Comparison of ENCODE assay signal across 17 cellular contexts in the genomic region with DNA sequence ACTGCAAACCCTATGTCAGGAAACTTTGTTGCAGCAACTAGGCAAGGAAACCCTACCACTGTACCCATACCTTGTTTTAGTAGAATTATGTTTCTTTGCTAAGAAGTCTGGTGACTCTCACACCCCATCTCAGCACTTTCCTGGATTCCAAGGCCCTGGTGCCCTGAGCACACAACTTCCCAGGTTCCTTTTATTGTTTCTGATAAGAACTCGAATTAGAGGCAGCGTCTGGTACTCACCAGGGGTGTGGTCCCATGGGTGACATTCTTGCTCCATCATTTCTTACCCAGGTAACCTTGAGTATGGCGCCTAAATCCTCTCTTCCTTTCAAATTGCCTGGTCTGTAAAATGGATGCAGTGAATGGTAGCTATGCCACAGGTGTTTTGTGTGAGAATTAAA. TPM values are rescaled to one million over a fixed set of nuclear protein-coding genes. Genes with fewer than 3 reads are reported as not detected.
DNase-seq lines count a peak whose midpoint lies in the region; ATAC-seq, FAIRE-seq and TF ChIP-seq lines count a peak whose summit lies in the region.
"Had no signal": no experiment of that assay in that cellular context is flagged by ENCODE, and none has a peak within 500 bp of the region (broad histone marks: within the 10 kb centered on the region; RNA-seq: fewer than 3 reads in every experiment).

No MANE protein-coding gene starts in this region.

- no peak for ATAC-seq in GM23338
- ATAC-seq in K562: peak; percentile 5
- ATAC-seq in left colon: peak; percentile 75
- ATAC-seq in stimulated activated effector memory CD8-positive, alpha-beta T cell treated with anti-CD3 and anti-CD28 coated beads, Interleukin-12 subunit alpha, Interleukin-12 subunit beta, amount 100 ng/mL, for 72 hours: no peak
- ATAC-seq in HG02870 (IDR thresholded peaks at IDR 0.05; ENCODE audit: unreplicated experiment): no peak

- H3F3A ChIP-seq in GM23338 (replicated peaks; ENCODE audit: low read depth): no peaks in the 10 kb centered on the region

- H3K9me3 ChIP-seq in K562 (replicated peaks; ENCODE audit: control insufficient read depth, insufficient read depth, low read depth, low read length) (no peaks in the 10 kb centered on the region), Karpas-422 (ENCODE audit: low read length) (no peaks in the 10 kb centered on the region)

- intact Hi-C loops in K562 (cut with micrococcal nuclease): loop anchor here (5.0 kb wide), 1 partner anchor 222 kb away; no protein-coding TSS in a partner anchor
- intact Hi-C loops in left colon (cut with DNase I, micrococcal nuclease): no loop called here

- POLR2A ChIA-PET in K562 (lab: Yijun Ruan, JAX): interaction anchor here (0.7 to 1.6 kb wide), 6 partner anchors 10 to 225 kb away, joined by 3 to 4 read pairs (median 3); no protein-coding TSS in a partner anchor

- H3K27ac ChIP-seq in GM23338 (ENCODE audit: low read depth): no peak overlapping the region
- peak overlapping the region; percentile 16; the same call in 1 of the 3 replicates for H3K27ac ChIP-seq in K562 (ENCODE audit: extremely low read depth, low read depth, low read length)
- H3K27ac ChIP-seq in Karpas-422 (ENCODE audit: low read length): no peak overlapping the region

- TF ChIP-seq POLR2A in K562 (conservative IDR thresholded peaks at IDR 0.05): no peak; the same call in 1 of the 2 replicates

- H3K9ac ChIP-seq in K562 (ENCODE audit: insufficient read depth in 1 of 2, low read depth in 2 of 2, low read length in 2 of 2) (no peak overlapping the region), Karpas-422 (ENCODE audit: low read length) (no peak overlapping the region)

- no peak overlapping the region for H3K4me3 Mint-ChIP-seq in GM23338
- H3K4me3 Mint-ChIP-seq in stimulated activated effector memory CD8-positive, alpha-beta T cell treated with anti-CD3 and anti-CD28 coated beads, Interleukin-12 subunit alpha, Interleukin-12 subunit beta, amount 100 ng/mL, for 72 hours: no peak overlapping the region
- H3K4me3 Mint-ChIP-seq: B cell; CD4-positive, alpha-beta T cell; IgD-negative memory B cell had no signal

- no peaks in the 10 kb centered on the region for H3K9me1 ChIP-seq in K562 (ENCODE audit: control insufficient read depth, insufficient read depth, low read length)

- 0 out of 2 replicates have a peak overlapping the region, but pooled peaks have one; percentile 32 for H3K4me2 ChIP-seq in GM23338
- no peak overlapping the region for H3K4me2 ChIP-seq in K562 (ENCODE audit: insufficient read depth, low read length)
- no peak overlapping the region for H3K4me2 ChIP-seq in Karpas-422 (ENCODE audit: low read depth, low read length, poor library complexity, severe bottlenecking)

- no peak overlapping the region for H3K4me3 ChIP-seq in GM23338
- no peak overlapping the region for H3K4me3 ChIP-seq in K562
- no peak overlapping the region for H3K4me3 ChIP-seq in Karpas-422 (ENCODE audit: low read length)

- in situ Hi-C loops in K562 (cut with MboI): loop anchor here (10.0 kb wide), 1 partner anchor 210 kb away; no protein-coding TSS in a partner anchor

- TF ChIP-seq RAD21 in K562 (CRISPR knock-in tag; conservative IDR thresholded peaks at IDR 0.05 in 1 of 2, IDR thresholded peaks at IDR 0.05 in 1 of 2): no peak

- H2AFZ ChIP-seq in GM23338 (no peak overlapping the region), K562 (ENCODE audit: low read depth, low read length) (no peak overlapping the region), Karpas-422 (ENCODE audit: low read length) (no peak overlapping the region)

- BruUV-seq in K562 (replicated peaks; lab: Mats Ljungman, UMichigan): no TSS peak

- 59% methylated on average over 3 of the region's 3 CpGs for WGBS in K562 (ENCODE audit: insufficient coverage, low coverage, missing lambda C conversion rate)

- H3K79me2 ChIP-seq in GM23338 (replicated peaks; ENCODE audit: insufficient read depth) (no peaks in the 10 kb centered on the region), K562 (ENCODE audit: control insufficient read depth, insufficient read depth, low read length) (peaks cover 9% of the 10 kb centered on the region; the same call in 1 of the 3 replicates), Karpas-422 (ENCODE audit: low read length) (no peaks in the 10 kb centered on the region)

- FAIRE-seq in K562 (lab: Jason Lieb, UNC): no peak
- FAIRE-seq: A204.1, G401.6 had no signal

- peaks cover 4% of the 10 kb centered on the region; the same call in 1 of the 3 replicates for H3K36me3 Mint-ChIP-seq in GM23338 (ENCODE audit: low read depth)
- H3K36me3 Mint-ChIP-seq in stimulated activated effector memory CD8-positive, alpha-beta T cell treated with anti-CD3 and anti-CD28 coated beads, Interleukin-12 subunit alpha, Interleukin-12 subunit beta, amount 100 ng/mL, for 72 hours: peaks cover 97% of the 10 kb centered on the region
- H3K36me3 Mint-ChIP-seq: IgD-negative memory B cell had no signal

- CTCF ChIA-PET in K562 (lab: Yijun Ruan, JAX; ENCODE audit: low intra/inter-chr PET ratio): no interaction called here

- no peaks in the 10 kb centered on the region for H3K27me3 ChIP-seq in GM23338 (ENCODE audit: insufficient read depth)
- no peaks in the 10 kb centered on the region for H3K27me3 ChIP-seq in K562 (ENCODE audit: control insufficient read depth in 2 of 2, insufficient read depth in 2 of 2, low read length in 2 of 2)
- H3K27me3 ChIP-seq in Karpas-422 (ENCODE audit: low read length): no peaks in the 10 kb centered on the region

- H3K9me3 Mint-ChIP-seq in GM23338: no peaks in the 10 kb centered on the region
- no peaks in the 10 kb centered on the region for H3K9me3 Mint-ChIP-seq in stimulated activated effector memory CD8-positive, alpha-beta T cell treated with anti-CD3 and anti-CD28 coated beads, Interleukin-12 subunit alpha, Interleukin-12 subunit beta, amount 100 ng/mL, for 72 hours
- H3K9me3 Mint-ChIP-seq: CD4-positive, alpha-beta T cell; IgD-negative memory B cell had no signal

- DNase-seq in GM23338 (ENCODE audit: low spot score) (no peak), K562 (ENCODE audit: extremely low read depth in 1 of 4, low spot score in 3 of 4) (no peak), left colon (peak in 1 of 2 donors; percentile 39), NCI-H524 (lab: John Stamatoyannopoulos, UW) (no peak), Karpas-422 (no peak)
- DNase-seq in stimulated activated effector memory CD8-positive, alpha-beta T cell treated with anti-CD3 and anti-CD28 coated beads, Interleukin-12 subunit alpha, Interleukin-12 subunit beta, amount 100 ng/mL, for 72 hours (ENCODE audit: low spot score in 2 of 2): no peak
- DNase-seq: C1 segment of cervical spinal cord; Calu3; CD4-positive, alpha-beta T cell; DMS 273 treated with DMSO at 0.1 percent for 48 hours; EL; HCEC 1CT had no signal

- H3K36me3 ChIP-seq in GM23338 (ENCODE audit: insufficient read depth) (no peaks in the 10 kb centered on the region), K562 (ENCODE audit: control insufficient read depth, insufficient read depth, low read length) (peaks cover 95% of the 10 kb centered on the region), Karpas-422 (ENCODE audit: insufficient read depth, low read length) (peaks cover 9% of the 10 kb centered on the region; the same call in 1 of the 2 replicates)

- TF ChIP-seq CTCF in GM23338 (conservative IDR thresholded peaks at IDR 0.05; ENCODE audit: low read depth in 2 of 2): no peak
- TF ChIP-seq CTCF in K562 (IDR thresholded peaks at IDR 0.05 in 2 of 3, conservative IDR thresholded peaks at IDR 0.05 in 1 of 3; ENCODE audit: insufficient read depth in 2 of 3, low read depth in 1 of 3, low read length in 3 of 3): no peak

- H3K27me3 Mint-ChIP-seq in GM23338 (ENCODE audit: insufficient read depth, low read depth, poor library complexity): peaks cover 3% of the 10 kb centered on the region
- H3K27me3 Mint-ChIP-seq: B cell; CD4-positive, alpha-beta T cell; IgD-negative memory B cell had no signal

- H3K4me1 Mint-ChIP-seq in GM23338: peaks cover 7% of the 10 kb centered on the region
- H3K4me1 Mint-ChIP-seq in stimulated activated effector memory CD8-positive, alpha-beta T cell treated with anti-CD3 and anti-CD28 coated beads, Interleukin-12 subunit alpha, Interleukin-12 subunit beta, amount 100 ng/mL, for 72 hours: peaks cover 36% of the 10 kb centered on the region
- H3K4me1 Mint-ChIP-seq: IgD-negative memory B cell had no signal

- no peaks in the 10 kb centered on the region for H4K20me1 ChIP-seq in GM23338 (replicated peaks; ENCODE audit: insufficient read depth)
- H4K20me1 ChIP-seq in K562 (replicated peaks; ENCODE audit: control insufficient read depth, insufficient read depth, low read length): no peaks in the 10 kb centered on the region
- H4K20me1 ChIP-seq in Karpas-422 (ENCODE audit: insufficient read depth, low read depth, low read length): no peaks in the 10 kb centered on the region

- no peak overlapping the region for H3K27ac Mint-ChIP-seq in GM23338
- H3K27ac Mint-ChIP-seq in stimulated activated effector memory CD8-positive, alpha-beta T cell treated with anti-CD3 and anti-CD28 coated beads, Interleukin-12 subunit alpha, Interleukin-12 subunit beta, amount 100 ng/mL, for 72 hours: peak overlapping the region; percentile 14
- H3K27ac Mint-ChIP-seq: B cell; CD4-positive, alpha-beta T cell; IgD-negative memory B cell had no signal

- H3K4me1 ChIP-seq in GM23338 (ENCODE audit: insufficient read depth): peaks cover 15% of the 10 kb centered on the region
- no peaks in the 10 kb centered on the region; a peak in 1 of 5 replicates for H3K4me1 ChIP-seq in K562 (replicated peaks in 1 of 2; ENCODE audit: control insufficient read depth in 2 of 2, insufficient read depth in 2 of 2, low read length in 2 of 2)
- H3K4me1 ChIP-seq in Karpas-422 (ENCODE audit: low read length): no peaks in the 10 kb centered on the region

- no peaks in the 10 kb centered on the region for H3K9me2 ChIP-seq in GM23338 (ENCODE audit: insufficient read depth)
- H3K9me2 ChIP-seq in Karpas-422 (replicated peaks; ENCODE audit: insufficient read depth, low read length): no peaks in the 10 kb centered on the region

- no peak for TF ChIP-seq EP300 in K562 (IDR thresholded peaks at IDR 0.05; ENCODE audit: low read length)

RNA-seq across cellular contexts. Expression of a gene that starts 34.1 kb away (rescaled TPM):
- total RNA-seq in GM23338 (2014; rRNA removed; shearing (Covaris generic)): 7.9 and 10.4 TPM in 2 replicates
- polyA plus RNA-seq in GM23338 (2016; fragmentation: Nextera tagmentation; extraction: Ambion mirVana): 3.0 and 4.2 TPM in 2 replicates
- total RNA-seq in K562 (2011; cell fraction: chromatin; rRNA removed; ENCODE audit: low replicate concordance): 136 and 323 TPM in 2 replicates
- 63.7 and 97.6 TPM in 2 replicates for total RNA-seq in K562 (2011; cell fraction: nucleolus; rRNA removed)
- 152 and 301 TPM in 2 replicates for total RNA-seq in K562 (2011; cell fraction: nucleoplasm; rRNA removed)
- total RNA-seq in K562 (2014; rRNA removed): 116 and 117 TPM in 2 replicates
- total RNA-seq in K562 (2014; rRNA removed; fragmentation: Illumina TruSeq; extraction: Trizol): 149 and 170 TPM in 2 replicates
- total RNA-seq in K562 (2015; rRNA removed; fragmentation: Illumina TruSeq; extraction: Trizol): 215 and 218 TPM in 2 replicates
- 140 and 142 TPM in 2 replicates for total RNA-seq in K562 (2021)
- polyA plus RNA-seq in K562 (2011; rRNA removed): 82.6 and 94.1 TPM in 2 replicates
- polyA plus RNA-seq in K562 (2011; cell fraction: cytosol; rRNA removed): 49.6 and 73.2 TPM in 2 replicates
- 131 and 141 TPM in 2 replicates for polyA plus RNA-seq in K562 (2011; cell fraction: nucleus; rRNA removed)
- polyA plus RNA-seq in K562 (2012): 106 and 145 TPM in 2 replicates
- 133 and 185 TPM in 2 replicates for polyA plus RNA-seq in K562 (2014; fragmentation: Illumina TruSeq; extraction: Trizol)
- polyA plus RNA-seq in K562 (2014; fragmentation: Nextera tagmentation; extraction: Ambion mirVana): 10 to 100 TPM; 35.8 to 44.1 TPM
- polyA plus RNA-seq in K562 (2014; rRNA removed): 153 and 155 TPM in 2 replicates
- 153 and 187 TPM in 2 replicates for polyA minus RNA-seq in K562 (2011; rRNA and poly(A)+ RNA removed)
- 73.2 and 75.5 TPM in 2 replicates for polyA minus RNA-seq in K562 (2011; cell fraction: cytosol; rRNA and poly(A)+ RNA removed)
- polyA minus RNA-seq in K562 (2011; cell fraction: nucleus; rRNA and poly(A)+ RNA removed): 136 and 220 TPM in 2 replicates
- total RNA-seq in left colon: 10 to 100 TPM; 51.1 to 72.8 TPM
- total RNA-seq in Karpas-422 (2014; rRNA removed; shearing (Covaris generic); ENCODE audit: low replicate concordance): 5.3 and 11.8 TPM in 2 replicates
- polyA plus RNA-seq: IgD-negative memory B cell had no signal

Comparison
In these comparisons a context has a peak if more than half of its experiments do, and no peak if none do; other contexts are left out.
1. ATAC-seq: peak in K562 (single experiment) and left colon (single experiment); none in GM23338 (single experiment), stimulated activated effector memory CD8-positive, alpha-beta T cell treated with anti-CD3 and anti-CD28 coated beads, Interleukin-12 subunit alpha, Interleukin-12 subunit beta, amount 100 ng/mL, for 72 hours (single experiment) and HG02870 (single experiment).